ENCODE assay signal across 15 cellular contexts in the genomic region with DNA sequence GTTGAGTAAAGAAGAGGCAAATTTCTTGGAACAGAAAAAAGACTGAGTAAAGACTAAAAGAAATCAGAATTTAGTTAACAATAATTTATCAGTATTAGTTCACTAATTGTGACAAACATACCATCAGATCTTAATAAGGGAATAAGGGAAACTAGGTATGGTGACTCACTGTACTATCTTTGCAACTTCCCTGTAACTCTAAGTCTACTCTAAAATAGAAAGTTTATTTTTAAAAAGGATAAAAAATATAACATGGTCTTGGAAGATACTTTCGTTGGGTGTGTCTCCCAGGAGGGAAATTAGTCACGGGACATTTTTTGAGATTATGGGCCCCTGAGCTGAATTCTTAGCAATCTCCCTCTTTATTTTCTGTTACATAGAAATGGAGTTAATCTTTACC.
DNase-seq lines count a peak whose midpoint lies in the region; ATAC-seq and TF ChIP-seq lines count a peak whose summit lies in the region.
"Had no signal": no experiment of that assay in that cellular context is flagged by ENCODE, and none has a peak within 500 bp of the region (broad histone marks: within the 10 kb centered on the region; RNA-seq: fewer than 3 reads in every experiment).

No MANE protein-coding gene starts in this region.

- no peaks in the 10 kb centered on the region for H3K9me2 ChIP-seq in GM23248 (ENCODE audit: insufficient read depth)

- peak overlapping the region; percentile 76 for H2AFZ ChIP-seq in GM23248
- H2AFZ ChIP-seq in neural progenitor cell (replicated peaks): no peak overlapping the region

- H3K79me2 ChIP-seq in GM23248 (ENCODE audit: insufficient read depth): no peaks in the 10 kb centered on the region
- H3K79me2 ChIP-seq in neural progenitor cell (ENCODE audit: low read depth): no peaks in the 10 kb centered on the region

- H3F3A ChIP-seq in GM23248 (ENCODE audit: insufficient read depth) (peaks cover 12% of the 10 kb centered on the region), neural progenitor cell (ENCODE audit: low read depth) (no peaks in the 10 kb centered on the region)

- no peak overlapping the region for H3K4me3 Mint-ChIP-seq in neural progenitor cell
- H3K4me3 Mint-ChIP-seq: activated naive CD4-positive, alpha-beta T cell treated with anti-CD3 and anti-CD28 coated beads, Interleukin-2, amount 10 ng/mL, durations not matched to agents 7 days and 5 days had no signal

- no peaks in the 10 kb centered on the region for H3K9me3 Mint-ChIP-seq in neural progenitor cell
- H3K9me3 Mint-ChIP-seq: activated naive CD4-positive, alpha-beta T cell treated with anti-CD3 and anti-CD28 coated beads, Interleukin-2, amount 10 ng/mL, durations not matched to agents 7 days and 5 days had no signal

- peak overlapping the region; percentile 90 for H3K4me2 ChIP-seq in GM23248 (ENCODE audit: unreplicated experiment)
- no peak overlapping the region for H3K4me2 ChIP-seq in neural progenitor cell

- DNase-seq in GM23248 (peak; percentile 49), RWPE2 (ENCODE audit: low spot score) (no peak), epithelial cell of esophagus (ENCODE audit: low read depth) (peak; percentile 25), renal cortical epithelial cell (ENCODE audit: low read depth) (peak; percentile 5), COLO668 (lab: John Stamatoyannopoulos, UW; ENCODE audit: unreplicated experiment) (no peak), neural progenitor cell (ENCODE audit: low spot score) (no peak)
- DNase-seq: activated CD4-positive, alpha-beta T cell treated with anti-CD3 and anti-CD28 coated beads, Interleukin-2, amount 50 U/mL, for 1 hour; activated naive CD4-positive, alpha-beta T cell treated with anti-CD3 and anti-CD28 coated beads, Interleukin-2, amount 10 ng/mL, durations not matched to agents 7 days and 5 days; left lung; NCI-H1436; nucleus accumbens; stimulated activated CD4-positive, alpha-beta T cell treated with anti-CD3 and anti-CD28 coated beads, Interleukin-2, amount 100 ng/mL, for 48 hours had no signal

- ATAC-seq in RWPE2 (ENCODE audit: low read depth) (peak; percentile 52; the same call in 2 of the 3 replicates), HG03039 (IDR thresholded peaks at IDR 0.05; ENCODE audit: unreplicated experiment) (no peak)
- ATAC-seq: Panc1 had no signal

- no peaks in the 10 kb centered on the region for H3K4me1 Mint-ChIP-seq in neural progenitor cell
- H3K4me1 Mint-ChIP-seq: activated naive CD4-positive, alpha-beta T cell treated with anti-CD3 and anti-CD28 coated beads, Interleukin-2, amount 10 ng/mL, durations not matched to agents 7 days and 5 days had no signal

- WGBS in GM23248 (ENCODE audit: low coverage in 1 of 2, low lambda C conversion rate in 2 of 2, missing lambda C conversion rate in 2 of 2), 2 experiments: 13 to 19% methylated on average over 2 of the region's 2 CpGs

- H3K27ac Mint-ChIP-seq in neural progenitor cell: no peak overlapping the region
- H3K27ac Mint-ChIP-seq: activated naive CD4-positive, alpha-beta T cell treated with anti-CD3 and anti-CD28 coated beads, Interleukin-2, amount 10 ng/mL, durations not matched to agents 7 days and 5 days had no signal

- no peaks in the 10 kb centered on the region for H3K9me3 ChIP-seq in GM23248 (ENCODE audit: low read depth)
- H3K9me3 ChIP-seq in RWPE2 (ENCODE audit: severe bottlenecking): no peaks in the 10 kb centered on the region
- no peaks in the 10 kb centered on the region for H3K9me3 ChIP-seq in neural progenitor cell (ENCODE audit: low read depth)
- H3K9me3 ChIP-seq: ascending aorta, left lung had no signal

- H3K27ac ChIP-seq in GM23248: peak overlapping the region; percentile 50
- H3K27ac ChIP-seq in RWPE2 (ENCODE audit: poor library complexity, severe bottlenecking): peak overlapping the region; percentile 62
- no peak overlapping the region for H3K27ac ChIP-seq in neural progenitor cell
- H3K27ac ChIP-seq: left lung had no signal

- H3K36me3 ChIP-seq in GM23248 (ENCODE audit: low read depth): no peaks in the 10 kb centered on the region
- H3K36me3 ChIP-seq in RWPE2 (ENCODE audit: low read depth): no peaks in the 10 kb centered on the region
- H3K36me3 ChIP-seq in neural progenitor cell: no peaks in the 10 kb centered on the region
- H3K36me3 ChIP-seq: ascending aorta, left lung had no signal

- H3K27me3 ChIP-seq in GM23248 (replicated peaks; ENCODE audit: insufficient read depth) (no peaks in the 10 kb centered on the region), RWPE2 (ENCODE audit: insufficient read depth, poor library complexity, severe bottlenecking) (no peaks in the 10 kb centered on the region), neural progenitor cell (no peaks in the 10 kb centered on the region)
- H3K27me3 ChIP-seq: ascending aorta, left lung had no signal

- H4K20me1 ChIP-seq in GM23248 (ENCODE audit: insufficient read depth): no peaks in the 10 kb centered on the region
- no peaks in the 10 kb centered on the region for H4K20me1 ChIP-seq in neural progenitor cell (ENCODE audit: low read depth)

- H3K4me3 ChIP-seq in GM23248: peak overlapping the region; percentile 66
- H3K4me3 ChIP-seq in RWPE2 (ENCODE audit: severe bottlenecking): no peak overlapping the region
- H3K4me3 ChIP-seq in epithelial cell of esophagus (ENCODE audit: low read length): no peak overlapping the region
- H3K4me3 ChIP-seq in neural progenitor cell: no peak overlapping the region
- H3K4me3 ChIP-seq: left lung had no signal

- H3K9ac ChIP-seq in GM23248 (peak overlapping the region; percentile 56), neural progenitor cell (no peak overlapping the region)

- H3K27me3 Mint-ChIP-seq in neural progenitor cell (ENCODE audit: insufficient read depth, low read depth): no peaks in the 10 kb centered on the region
- H3K27me3 Mint-ChIP-seq: activated naive CD4-positive, alpha-beta T cell treated with anti-CD3 and anti-CD28 coated beads, Interleukin-2, amount 10 ng/mL, durations not matched to agents 7 days and 5 days had no signal

- peaks cover 23% of the 10 kb centered on the region for H3K4me1 ChIP-seq in GM23248 (ENCODE audit: insufficient read depth)
- H3K4me1 ChIP-seq in RWPE2 (ENCODE audit: insufficient read depth, poor library complexity, severe bottlenecking): peaks cover 11% of the 10 kb centered on the region
- H3K4me1 ChIP-seq in neural progenitor cell: peaks cover 7% of the 10 kb centered on the region
- H3K4me1 ChIP-seq: left lung had no signal

- no peak for TF ChIP-seq CTCF in RWPE2 (IDR thresholded peaks at IDR 0.05; ENCODE audit: poor library complexity, severe bottlenecking)
- no peak for TF ChIP-seq CTCF in epithelial cell of esophagus (IDR thresholded peaks at IDR 0.05; ENCODE audit: insufficient read depth, low read depth, low read length, missing control alignments)
- TF ChIP-seq CTCF in neural progenitor cell (IDR thresholded peaks at IDR 0.05): no peak

- no peaks in the 10 kb centered on the region for H3K36me3 Mint-ChIP-seq in neural progenitor cell
- H3K36me3 Mint-ChIP-seq: activated naive CD4-positive, alpha-beta T cell treated with anti-CD3 and anti-CD28 coated beads, Interleukin-2, amount 10 ng/mL, durations not matched to agents 7 days and 5 days had no signal

- in situ Hi-C loops in GM23248 (cut with MboI): no loop called here

Comparison
In these comparisons a context has a peak if more than half of its experiments do, and no peak if none do; other contexts are left out.
1. DNase-seq: peak in GM23248 (single experiment), epithelial cell of esophagus (single experiment) and renal cortical epithelial cell (single experiment); none in RWPE2 (single experiment), COLO668 (single experiment) and neural progenitor cell (single experiment).